24 cellular contexts compared by ENCODE assay signal in the genomic region with DNA sequence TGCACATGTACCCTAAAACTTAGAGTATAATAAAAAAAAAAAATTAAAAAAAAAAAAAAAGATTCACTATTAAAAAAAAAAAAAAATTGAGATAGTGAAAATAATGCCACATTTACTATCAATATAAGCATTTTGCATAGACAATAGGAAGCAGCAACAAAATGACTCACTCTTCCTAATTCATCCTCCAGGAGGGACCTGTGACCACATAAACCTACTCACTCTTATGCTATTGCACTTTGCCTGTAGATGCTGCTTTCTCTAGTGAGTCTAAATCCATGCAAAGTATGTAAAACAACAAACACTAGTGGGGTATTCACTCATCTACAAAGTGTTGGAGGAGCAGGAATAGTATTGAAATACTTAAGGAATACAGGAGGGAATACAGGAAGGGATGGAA. TPM values are rescaled to one million over a fixed set of nuclear protein-coding genes. Genes with fewer than 3 reads are reported as not detected.
"Had no signal": no experiment of that assay in that cellular context is flagged by ENCODE, and none has a peak within 500 bp of the region (broad histone marks: within the 10 kb centered on the region; RNA-seq: fewer than 3 reads in every experiment).

No MANE protein-coding gene starts in this region.

- DNase-seq: activated effector memory CD4-positive, alpha-beta T cell treated with anti-CD3 and anti-CD28 coated beads, Interleukin-2, amount 50 U/mL, for 16 hours; activated T-cell treated with anti-CD3 and anti-CD28 coated beads, Interleukin-2, amount 50 U/mL, for 72 hours; dorsolateral prefrontal cortex; endodermal cell; erythroblast; left colon; lower lobe of right lung; natural killer cell; pancreas; stimulated activated CD4-positive, alpha-beta T cell treated with anti-CD3 and anti-CD28 coated beads, Interleukin-4, amount 100 ng/mL, for 24 hours; stomach; T1000 had no signal

- ATAC-seq: activated CD4-positive, CD25-positive, alpha-beta regulatory T cell treated with anti-CD3 and anti-CD28 coated beads, Interleukin-2, amount 50 U/mL, for 24 hours; activated T-cell treated with anti-CD3 and anti-CD28 coated beads, Interleukin-2, amount 50 U/mL, for 72 hours; left colon; lower lobe of right lung; natural killer cell; pancreas; sciatic nerve; stimulated activated effector memory CD8-positive, alpha-beta T cell treated with anti-CD3 and anti-CD28 coated beads, Interleukin-12 subunit alpha, Interleukin-12 subunit beta, amount 100 ng/mL, for 72 hours had no signal

- FAIRE-seq: astrocyte, islet of Langerhans, pancreas had no signal

- H3K4me3 ChIP-seq: cardiac muscle cell, dorsolateral prefrontal cortex, hepatocyte, lower lobe of right lung, pancreas, stomach had no signal

RNA-seq across cellular contexts. Expression of gene OR10J5, which starts 2.9 kb away (rescaled TPM):
- total RNA-seq: activated CD8-positive, alpha-beta memory T cell treated with anti-CD3 and anti-CD28 coated beads for 36 hours; activated T-cell treated with anti-CD3 and anti-CD28 coated beads, Interleukin-2, amount 50 U/mL, for 72 hours; astrocyte; cardiac muscle cell; dorsolateral prefrontal cortex; endodermal cell; glomerular endothelial cell; hepatocyte; left colon; lower lobe of right lung; natural killer cell; pancreas; sciatic nerve; stomach; T-helper 1 cell treated with Interleukin-12 subunit alpha and Interleukin-12 subunit beta and Interleukin-4 antibody, amounts not matched to agents 30 ng/mL and 1 ng/mL, for 36 hours; temporal lobe had no signal
- polyA plus RNA-seq: adipose tissue, cardiac muscle cell, hepatocyte, pancreas, stomach had no signal

RNA-seq across cellular contexts. Expression of gene APCS, which starts 54.7 kb away (rescaled TPM):
- total RNA-seq: activated CD8-positive, alpha-beta memory T cell treated with anti-CD3 and anti-CD28 coated beads for 36 hours; activated T-cell treated with anti-CD3 and anti-CD28 coated beads, Interleukin-2, amount 50 U/mL, for 72 hours; astrocyte; cardiac muscle cell; dorsolateral prefrontal cortex; endodermal cell; glomerular endothelial cell; hepatocyte; left colon; lower lobe of right lung; natural killer cell; sciatic nerve; stomach; T-helper 1 cell treated with Interleukin-12 subunit alpha and Interleukin-12 subunit beta and Interleukin-4 antibody, amounts not matched to agents 30 ng/mL and 1 ng/mL, for 36 hours; temporal lobe had no signal
- polyA plus RNA-seq: cardiac muscle cell, stomach had no signal
